Comparison of ENCODE assay signal across 8 cellular contexts in the genomic region with DNA sequence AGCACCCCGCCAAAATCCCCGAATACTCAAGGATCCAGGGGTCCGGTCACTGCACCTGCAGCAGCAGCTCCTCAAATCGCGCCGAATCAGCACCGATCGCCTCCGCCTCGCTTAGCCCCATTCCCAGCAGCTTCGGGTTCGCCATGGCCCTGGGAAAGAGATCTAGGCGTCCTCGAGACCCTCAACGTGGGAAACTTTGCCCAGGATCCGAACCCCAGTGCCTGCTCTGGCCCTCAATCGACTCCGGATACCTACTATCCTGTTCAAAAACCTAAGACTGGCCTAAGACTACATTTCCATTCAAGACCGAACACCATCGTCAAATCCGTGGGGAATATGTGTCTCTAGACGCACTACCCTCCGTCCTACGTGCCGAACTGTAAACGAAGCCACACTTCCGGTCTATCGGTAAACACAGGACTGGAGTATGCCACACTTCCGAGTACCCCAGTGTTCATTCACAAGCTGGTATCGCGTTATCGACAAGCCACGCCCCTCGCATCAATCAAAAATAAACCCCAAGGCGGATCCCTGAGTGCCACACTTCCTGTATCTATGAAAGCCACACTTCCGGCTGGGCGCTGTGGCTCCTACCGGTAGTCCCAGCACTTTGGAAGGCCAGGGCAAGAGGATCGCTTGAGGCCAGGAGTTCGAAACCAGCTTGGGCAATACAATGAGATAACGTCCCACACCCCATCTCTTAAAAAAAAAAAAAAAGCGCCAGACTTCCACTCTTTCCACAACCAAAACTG. TPM values are rescaled to one million over a fixed set of nuclear protein-coding genes. Genes with fewer than 3 reads are reported as not detected.
DNase-seq lines count a peak whose midpoint lies in the region; ATAC-seq and TF ChIP-seq lines count a peak whose summit lies in the region.

PIH1D1 (minus strand) TSS at position 385 of the 752 bp plus-strand sequence; CDS start at position 145, 240 bp downstream.

- H3K4me3 Mint-ChIP-seq in type B pancreatic cell, result peak within 1 kb of the TSS; percentile 97

- H3K36me3 Mint-ChIP-seq in type B pancreatic cell, result peaks cover 12% of the 10 kb centered on the region

- peaks cover 0 to 14% of the 10 kb centered on the region in 2 donors for H3K36me3 ChIP-seq in adrenal gland (replicated peaks in 1 of 2)
- peaks cover 0 to 24% (median 7%) of the 10 kb centered on the region in 9 donors for H3K36me3 ChIP-seq in heart left ventricle

- peaks cover 2% of the 10 kb centered on the region for H3K27me3 Mint-ChIP-seq in type B pancreatic cell

- no peaks in the 10 kb centered on the region for H3K9me3 Mint-ChIP-seq in type B pancreatic cell

- TF ChIP-seq POLR2A in adrenal gland (IDR thresholded peaks at IDR 0.05), result peak in 1 of 2 donors; percentile 66
- peak in 1 of 2 donors; percentile 54 for TF ChIP-seq POLR2A in heart left ventricle (IDR thresholded peaks at IDR 0.05)

- H3K27me3 ChIP-seq in adrenal gland (no peaks in the 10 kb centered on the region), heart left ventricle (no peaks in the 10 kb centered on the region)

- H3K27ac ChIP-seq in adrenal gland (peak within 1 kb of the TSS; percentile 42 to 97 (median 91)), heart left ventricle (peak within 1 kb of the TSS; percentile 86 to 99 (median 96))

- peak; percentile 99 for DNase-seq in GM12865 (ENCODE audit: low read depth)
- DNase-seq in NCI-H1436 (lab: John Stamatoyannopoulos, UW), result peak; percentile 100
- DNase-seq in T follicular helper cell (ENCODE audit: low read depth), result peak; percentile 91
- DNase-seq in adrenal gland, result peak; percentile 97 to 100 (median 99)
- peak; percentile 94 to 98 (median 97) for DNase-seq in heart left ventricle
- peak; percentile 99 for DNase-seq in pons (ENCODE audit: low spot score)
- peak; percentile 95 for DNase-seq in type B pancreatic cell (ENCODE audit: extremely low spot score, unreplicated experiment)

- peak within 1 kb of the TSS; percentile 97 for H3K27ac Mint-ChIP-seq in type B pancreatic cell

- TF ChIP-seq CTCF in GM12865 (IDR thresholded peaks at IDR 0.05; ENCODE audit: insufficient read depth, low read depth, low read length, missing control alignments) (no peak), adrenal gland (IDR thresholded peaks at IDR 0.05) (peak in 3 of 6 experiments; percentile 15 to 34 (median 25)), heart left ventricle (IDR thresholded peaks at IDR 0.05) (peak in 6 of 12 donors; percentile 5 to 28 (median 24)), type B pancreatic cell (conservative IDR thresholded peaks at IDR 0.05) (peak; percentile 45)

- peaks cover 3 to 19% of the 10 kb centered on the region in 2 donors for H3K4me1 ChIP-seq in adrenal gland (replicated peaks in 1 of 2)
- H3K4me1 ChIP-seq in heart left ventricle, result peaks cover 0 to 32% (median 11%) of the 10 kb centered on the region in 12 donors

- ATAC-seq in HG02763 (IDR thresholded peaks at IDR 0.05; ENCODE audit: unreplicated experiment) (peak; percentile 63), heart left ventricle (peak; percentile 73 to 85 (median 84))

- intact Hi-C loops in adrenal gland (cut with DNase I), result no loop called here
- intact Hi-C loops in heart left ventricle (cut with DNase I), result loop anchor here in 2 of 10 donors (1.0 to 5.0 kb wide), 5 partner anchors 8 to 425 kb away; partner anchors contain the start of genes AKT1S1 (in 1 of the 2), RPL13A (in 1 of the 2), RRAS (in 1 of the 2) and SCAF1 (in 1 of the 2)

- WGBS in adrenal gland, 4 donors, result 0 to 1% (median 0%) methylated on average over 22 to 42 of the region's 42 CpGs
- WGBS in heart left ventricle, 4 donors, result 2 to 6% (median 4%) methylated on average over 32 to 42 of the region's 42 CpGs

- H3K4me3 ChIP-seq in GM12865 (ENCODE audit: low read depth, low read length), result peak within 1 kb of the TSS; percentile 94
- peak within 1 kb of the TSS; percentile 37 to 93 (median 61) for H3K4me3 ChIP-seq in adrenal gland
- H3K4me3 ChIP-seq in heart left ventricle, result peak within 1 kb of the TSS; percentile 25 to 88 (median 71)

- H3K4me1 Mint-ChIP-seq in type B pancreatic cell (ENCODE audit: unreplicated experiment), result peaks cover 16% of the 10 kb centered on the region

- H3K9me3 ChIP-seq in adrenal gland (replicated peaks in 1 of 3) (no peaks in the 10 kb centered on the region), heart left ventricle (no peaks in the 10 kb centered on the region)

RNA-seq across cellular contexts. Expression of gene PIH1D1, which starts in this region (rescaled TPM):
- total RNA-seq in adrenal gland (100 to 1,000 TPM in 3 of 8 donors, 10 to 100 TPM in 5; 63.1 to 131 (median 83.6) TPM), heart left ventricle (10 to 100 TPM; 16.3 to 49.9 (median 31.1) TPM), type B pancreatic cell (ENCODE audit: low replicate concordance) (83.1 and 93.3 TPM in 2 replicates)
- polyA plus RNA-seq in adrenal gland (100 to 1,000 TPM in 1 of 3 donors, 10 to 100 TPM in 2; 26.6 to 103 (median 72.3) TPM), heart left ventricle (10 to 100 TPM; 22.6 to 57.6 TPM)

Comparison
In these comparisons a context has a peak if more than half of its experiments do, and no peak if none do; other contexts are left out.
1. Peak in every context shown above with its lines: DNase-seq, ATAC-seq, H3K4me3 ChIP-seq and H3K27ac ChIP-seq.